ENCODE assay signal across 5 cellular contexts in the genomic region with DNA sequence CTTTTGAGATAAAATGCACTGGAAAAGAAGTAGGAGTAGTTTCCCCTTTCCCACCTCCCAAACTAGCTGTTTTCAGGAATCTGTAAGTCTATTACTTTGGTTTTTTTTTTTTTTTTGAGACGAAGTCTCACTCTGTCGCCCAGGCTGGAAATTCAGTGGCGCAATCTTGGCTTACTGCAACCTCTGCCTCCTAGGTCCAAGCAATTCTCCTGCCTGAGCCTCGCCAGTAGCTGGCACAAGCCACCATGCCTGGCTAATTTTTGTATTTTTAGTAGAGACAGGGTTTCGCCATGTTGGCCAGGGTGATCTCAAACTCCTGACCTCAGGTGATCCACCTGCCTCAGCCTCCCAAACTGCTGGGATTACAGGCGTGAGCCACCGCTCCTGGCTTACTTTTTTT. TPM values are rescaled to one million over a fixed set of nuclear protein-coding genes. Genes with fewer than 3 reads are reported as not detected.
"Had no signal": no experiment of that assay in that cellular context is flagged by ENCODE, and none has a peak within 500 bp of the region (broad histone marks: within the 10 kb centered on the region; RNA-seq: fewer than 3 reads in every experiment).

No MANE protein-coding gene starts in this region.

RNA-seq across cellular contexts. Expression of gene FAXDC2, which starts 55.2 kb away (rescaled TPM):
- total RNA-seq: activated naive CD4-positive, alpha-beta T cell treated with anti-CD3 and anti-CD28 coated beads for 36 hours; activated naive CD8-positive, alpha-beta T cell treated with anti-CD3 and anti-CD28 coated beads, Interleukin-2, amount 10 ng/mL, durations not matched to agents 7 days and 5 days; activated T-helper 1 cell treated with anti-CD3 and anti-CD28 coated beads, Interleukin-12 subunit alpha, Interleukin-12 subunit beta, Interleukin-2, Interleukin-4 antibody, amounts not matched to agents 30 ng/mL and 10 ng/mL and 1 ng/mL, durations not matched to agents 14 hours and 24 hours and 36 hours; activated T-helper 17 cell treated with anti-CD3 and anti-CD28 coated beads, Interleukin-2, amount 50 U/mL, for 72 hours; activated T-helper 2 cell treated with anti-CD3 and anti-CD28 coated beads, Interferon-gamma antibody, Interleukin-2, Interleukin-4, amounts not matched to agents 10 μg/mL and 5 μg/mL and 100 μg/mL, durations not matched to agents 14 hours and 24 hours and 36 hours had no signal
